ENCODE assay signal across 9 cellular contexts in genomic region chr22:46055176-46055850, GRCh38.
DNase-seq lines count a peak whose midpoint lies in the region; ATAC-seq and TF ChIP-seq lines count a peak whose summit lies in the region.
"Had no signal": no experiment of that assay in that cellular context is flagged by ENCODE, and none has a peak within 500 bp of the region (broad histone marks: within the 10 kb centered on the region; RNA-seq: fewer than 3 reads in every experiment).

No MANE protein-coding gene starts in this region.

- TF ChIP-seq CTCF in brain (conservative IDR thresholded peaks at IDR 0.05), result no peak
- TF ChIP-seq CTCF in uterus (IDR thresholded peaks at IDR 0.05), result no peak
- TF ChIP-seq CTCF in GM10266 (IDR thresholded peaks at IDR 0.05; ENCODE audit: control insufficient read depth, insufficient read depth, low read depth, missing control alignments), result no peak

- peak overlapping the region in 4 of 5 experiments; percentile 65 to 87 (median 84) for H3K4me3 Mint-ChIP-seq in brain

- peak overlapping the region; percentile 31 to 98 (median 97) for H3K27ac Mint-ChIP-seq in brain

- TF ChIP-seq POLR2A in uterus (IDR thresholded peaks at IDR 0.05), result peak in 1 of 2 donors; percentile 8

- H3K9me3 ChIP-seq in uterus, result no peaks in the 10 kb centered on the region

- no peaks in the 10 kb centered on the region for H3K36me3 Mint-ChIP-seq in brain

- peaks cover 0 to 7% (median 0%) of the 10 kb centered on the region in 5 experiments for H3K9me3 Mint-ChIP-seq in brain

- H3K4me1 ChIP-seq in uterus, result peaks cover 17 to 21% of the 10 kb centered on the region in 2 donors

- peaks cover 46% of the 10 kb centered on the region for H3K4me1 Mint-ChIP-seq in brain

- H3K27me3 ChIP-seq in uterus, result no peaks in the 10 kb centered on the region

- peak; percentile 64 for DNase-seq in activated effector memory CD4-positive, alpha-beta T cell treated with anti-CD3 and anti-CD28 coated beads, Interleukin-2, amount 50 U/mL, for 16 hours
- DNase-seq in activated effector memory CD4-positive, alpha-beta T cell treated with Interleukin-2 at 50 U/mL for 16 hours, result no peak
- DNase-seq in medulla oblongata (ENCODE audit: extremely low spot score), result peak; percentile 60
- DNase-seq in uterus, result peak; percentile 47 to 71
- DNase-seq in stimulated activated naive CD4-positive, alpha-beta T cell treated with Interleukin-2 at 50 U/mL for 16 hours (lab: John Stamatoyannopoulos, UW), result no peak
- no peak for DNase-seq in GM10266 (ENCODE audit: extremely low spot score)
- DNase-seq: NCI-H1436 treated with DMSO at 0.1 percent for 48 hours had no signal

- intact Hi-C loops in uterus (cut with DNase I; ENCODE audit: low total_unique reads), result no loop called here

- H3K4me3 ChIP-seq in uterus, result peak overlapping the region; percentile 47 to 65

- no peak for ATAC-seq in GM21529 (IDR thresholded peaks at IDR 0.05; ENCODE audit: unreplicated experiment)

- H3K27ac ChIP-seq in uterus, result peak overlapping the region; percentile 100

- H3K27me3 Mint-ChIP-seq in brain, result peaks cover 42% of the 10 kb centered on the region

- H3K36me3 ChIP-seq in uterus, result no peaks in the 10 kb centered on the region

Comparison
In these comparisons a context has a peak if more than half of its experiments do, and no peak if none do; other contexts are left out.
1. DNase-seq: peak in activated effector memory CD4-positive, alpha-beta T cell treated with anti-CD3 and anti-CD28 coated beads, Interleukin-2, amount 50 U/mL, for 16 hours (single experiment), medulla oblongata (single experiment) and uterus (2 of 2); none in activated effector memory CD4-positive, alpha-beta T cell treated with Interleukin-2 at 50 U/mL for 16 hours (single experiment), stimulated activated naive CD4-positive, alpha-beta T cell treated with Interleukin-2 at 50 U/mL for 16 hours (single experiment) and GM10266 (single experiment).